33 cellular contexts compared by ENCODE assay signal in genomic region chrX:87968118-87968517, GRCh38.
"Had no signal": no experiment of that assay in that cellular context is flagged by ENCODE, and none has a peak within 500 bp of the region (broad histone marks: within the 10 kb centered on the region; RNA-seq: fewer than 3 reads in every experiment).

No MANE protein-coding gene starts in this region.

- H3K36me3 ChIP-seq: adrenal gland, brain microvascular endothelial cell, breast epithelium had no signal

- FAIRE-seq: TTC549 had no signal

- DNase-seq: activated CD4-positive, alpha-beta memory T cell treated with anti-CD3 and anti-CD28 coated beads for 36 hours; activated CD4-positive, alpha-beta T cell treated with anti-CD3 and anti-CD28 coated beads for 4 hours; activated CD4-positive, alpha-beta T cell treated with anti-CD3 and anti-CD28 coated beads, Interleukin-2, amount 10 ng/mL, durations not matched to agents 24 days and 14 days; activated CD4-positive, alpha-beta T cell treated with anti-CD3 and anti-CD28 coated beads, Interleukin-2, amount 50 U/mL, for 1 hour; activated CD4-positive, alpha-beta T cell treated with anti-CD3 and anti-CD28 coated beads, Interleukin-2, amount 50 U/mL, for 4 hours; activated CD4-positive, CD25-positive, alpha-beta regulatory T cell; activated CD8-positive, alpha-beta memory T cell treated with anti-CD3 and anti-CD28 coated beads, Interleukin-2, amount 50 U/mL, for 4 hours; activated CD8-positive, alpha-beta T cell treated with anti-CD3 and anti-CD28 coated beads for 36 hours; activated effector memory CD4-positive, alpha-beta T cell treated with anti-CD3 and anti-CD28 coated beads, Interleukin-2, amount 50 U/mL, for 16 hours; activated gamma-delta T cell treated with Interleukin-2 at 50 U/mL for 16 hours; activated naive CD4-positive, alpha-beta T cell; activated naive CD4-positive, alpha-beta T cell treated with anti-CD3 and anti-CD28 coated beads for 36 hours; activated naive CD4-positive, alpha-beta T cell treated with anti-CD3 and anti-CD28 coated beads, Interleukin-2, amount 50 U/mL, for 16 hours; activated naive CD8-positive, alpha-beta T cell treated with anti-CD3 and anti-CD28 coated beads for 36 hours; activated T-cell treated with anti-CD3 and anti-CD28 coated beads for 4 hours; activated T-cell treated with anti-CD3 and anti-CD28 coated beads, Interleukin-2, amount 50 U/mL, for 1 hour; activated T-cell treated with anti-CD3 and anti-CD28 coated beads, Interleukin-2, amount 50 U/mL, for 4 hours; activated T-cell treated with anti-CD3 and anti-CD28 coated beads, Interleukin-2, amount 50 U/mL, for 72 hours; adrenal gland; amniotic stem cell; body of pancreas; brain microvascular endothelial cell; central memory CD4-positive, alpha-beta T cell; T-helper 1 cell; T-helper 2 cell; T-helper 9 cell had no signal

- ATAC-seq: activated CD4-positive, CD25-positive, alpha-beta regulatory T cell treated with anti-CD3 and anti-CD28 coated beads, Interleukin-2, amount 50 U/mL, for 24 hours; activated CD8-positive, alpha-beta T cell treated with anti-CD3 and anti-CD28 coated beads for 36 hours; activated naive CD4-positive, alpha-beta T cell treated with anti-CD3 and anti-CD28 coated beads, Interleukin-2, amount 50 U/mL, for 72 hours; activated T-cell treated with anti-CD3 and anti-CD28 coated beads, Interleukin-2, amount 50 U/mL, for 4 hours; activated T-cell treated with anti-CD3 and anti-CD28 coated beads, Interleukin-2, amount 50 U/mL, for 72 hours; activated T-helper 17 cell treated with anti-CD3 and anti-CD28 coated beads, Interleukin-2, amount 50 U/mL, for 72 hours; body of pancreas; WTC11 had no signal

- H3K27ac ChIP-seq: adrenal gland, body of pancreas, brain microvascular endothelial cell, breast epithelium, VCaP had no signal

- H3K4me3 ChIP-seq: adrenal gland, body of pancreas, breast epithelium had no signal

- H3K9me3 ChIP-seq: adrenal gland, body of pancreas, breast epithelium had no signal

- H3K4me1 ChIP-seq: adrenal gland, body of pancreas, breast epithelium had no signal

- H3K27me3 ChIP-seq: body of pancreas, brain microvascular endothelial cell had no signal
